ENCODE assay signal across 26 cellular contexts in genomic region chr20:47669157-47669425, GRCh38.
DNase-seq lines count a peak whose midpoint lies in the region; ATAC-seq, FAIRE-seq and TF ChIP-seq lines count a peak whose summit lies in the region.
"Had no signal": no experiment of that assay in that cellular context is flagged by ENCODE, and none has a peak within 500 bp of the region (broad histone marks: within the 10 kb centered on the region; RNA-seq: fewer than 3 reads in every experiment).

No MANE protein-coding gene starts in this region.

- no peak overlapping the region for H2AFZ ChIP-seq in HepG2 (ENCODE audit: low read length)
- H2AFZ ChIP-seq: PC-9 had no signal

- CTCF ChIA-PET in HepG2 (lab: Yijun Ruan, JAX; ENCODE audit: low intra/inter-chr PET ratio, low total read pairs): no interaction called here

- no peaks in the 10 kb centered on the region for H3K36me3 Mint-ChIP-seq in memory B cell
- H3K36me3 Mint-ChIP-seq in stimulated activated memory B cell treated with anti-CD40 and anti-IgM and Interleukin-4, amounts not matched to agents 10 μg/mL and 1 μg/mL and 100 μg/mL, for 72 hours: peaks cover 7% of the 10 kb centered on the region
- H3K36me3 Mint-ChIP-seq in naive thymus-derived CD8-positive, alpha-beta T cell: no peaks in the 10 kb centered on the region
- H3K36me3 Mint-ChIP-seq: CD8-positive, alpha-beta T cell had no signal

- no peaks in the 10 kb centered on the region for H3K9me3 Mint-ChIP-seq in memory B cell
- no peaks in the 10 kb centered on the region for H3K9me3 Mint-ChIP-seq in stimulated activated memory B cell treated with anti-CD40 and anti-IgM and Interleukin-4, amounts not matched to agents 10 μg/mL and 1 μg/mL and 100 μg/mL, for 72 hours
- no peaks in the 10 kb centered on the region for H3K9me3 Mint-ChIP-seq in naive thymus-derived CD8-positive, alpha-beta T cell
- H3K9me3 Mint-ChIP-seq: CD8-positive, alpha-beta T cell had no signal

- FAIRE-seq in HepG2 (lab: Jason Lieb, UNC): no peak
- FAIRE-seq: GM18507, H1 had no signal

- intact Hi-C loops in HepG2 (cut with micrococcal nuclease; ENCODE audit: unreplicated experiment) (no loop called here), right lobe of liver (cut with DNase I) (loop anchor here in 1 of 2 donors (5.0 kb wide), 1 partner anchor 958 kb away; no protein-coding TSS in a partner anchor)

- peaks cover 7% of the 10 kb centered on the region for H3K27me3 Mint-ChIP-seq in memory B cell
- H3K27me3 Mint-ChIP-seq in stimulated activated memory B cell treated with anti-CD40 and anti-IgM and Interleukin-4, amounts not matched to agents 10 μg/mL and 1 μg/mL and 100 μg/mL, for 72 hours: no peaks in the 10 kb centered on the region
- peaks cover 0 to 4% (median 0%) of the 10 kb centered on the region in 5 donors for H3K27me3 Mint-ChIP-seq in naive thymus-derived CD8-positive, alpha-beta T cell

- H3K9me3 ChIP-seq in HepG2 (ENCODE audit: low read length) (no peaks in the 10 kb centered on the region), right lobe of liver (no peaks in the 10 kb centered on the region), RWPE2 (ENCODE audit: severe bottlenecking) (no peaks in the 10 kb centered on the region)

- no TSS peak for BruUV-seq in HepG2 (replicated peaks; lab: Mats Ljungman, UMichigan)

- TF ChIP-seq RAD21 in HepG2 (CRISPR knock-in tag; IDR thresholded peaks at IDR 0.05): no peak

- no peak overlapping the region for H3K4me2 ChIP-seq in HepG2 (ENCODE audit: low read depth, low read length)
- H3K4me2 ChIP-seq: KMS-11, PC-9 had no signal

- H3K9ac ChIP-seq in HepG2 (ENCODE audit: insufficient read depth, low read depth, low read length): no peak overlapping the region
- H3K9ac ChIP-seq: KMS-11 had no signal

- TF ChIP-seq POLR2A in HepG2 (IDR thresholded peaks at IDR 0.05; ENCODE audit: insufficient read depth in 1 of 2, low read depth in 2 of 2, low read length in 2 of 2): no peak
- no peak for TF ChIP-seq POLR2A in right lobe of liver (IDR thresholded peaks at IDR 0.05)

- no peaks in the 10 kb centered on the region for H3K27me3 ChIP-seq in HepG2 (ENCODE audit: control insufficient read depth in 1 of 2, insufficient read depth in 2 of 2, low read length in 2 of 2)
- H3K27me3 ChIP-seq in right lobe of liver: no peaks in the 10 kb centered on the region
- no peaks in the 10 kb centered on the region for H3K27me3 ChIP-seq in RWPE2 (ENCODE audit: insufficient read depth, poor library complexity, severe bottlenecking)

- H3K79me2 ChIP-seq in HepG2 (ENCODE audit: insufficient read depth, low read length): no peaks in the 10 kb centered on the region

- ATAC-seq in HepG2 (no peak), right lobe of liver (no peak), RWPE2 (ENCODE audit: low read depth) (no peak), memory B cell (ENCODE audit: low read depth) (no peak)
- ATAC-seq in stimulated activated memory B cell treated with anti-CD40 and anti-IgM and Interleukin-4, amounts not matched to agents 10 μg/mL and 1 μg/mL and 100 μg/mL, for 72 hours: no peak
- ATAC-seq in naive thymus-derived CD8-positive, alpha-beta T cell: no peak
- ATAC-seq: CD8-positive, alpha-beta T cell had no signal

- H4K20me1 ChIP-seq in HepG2 (ENCODE audit: insufficient read depth, low read length): no peaks in the 10 kb centered on the region

- TF ChIP-seq EP300 in HepG2 (IDR thresholded peaks at IDR 0.05; ENCODE audit: low read depth in 2 of 2, low read length in 2 of 2): no peak
- TF ChIP-seq EP300 in HepG2 (CRISPR knock-in tag; IDR thresholded peaks at IDR 0.05; ENCODE audit: borderline replicate concordance): no peak

- no peak for DNase-seq in HepG2 (ENCODE audit: low spot score)
- DNase-seq in right lobe of liver: no peak
- DNase-seq in RWPE2 (ENCODE audit: low spot score): peak; percentile 80
- no peak for DNase-seq in memory B cell (ENCODE audit: low spot score in 2 of 2)
- DNase-seq in naive thymus-derived CD8-positive, alpha-beta T cell: no peak
- no peak for DNase-seq in stimulated activated CD4-positive, alpha-beta T cell treated with anti-CD3 and anti-CD28 coated beads, Interleukin-2, amount 100 ng/mL, for 24 hours
- no peak for DNase-seq in cerebellar nuclear complex (lab: John Stamatoyannopoulos, UW)
- DNase-seq: AML-193; C1 segment of cervical spinal cord; CD8-positive, alpha-beta T cell; DMS53; GDM1; MV-4-11; NCI-H1105 treated with DMSO at 0.1 percent for 48 hours; NCI-H2029 treated with DMSO at 0.1 percent for 48 hours; NCI-H226; NCI-H510A treated with DMSO at 0.1 percent for 48 hours; NCI-H748 treated with DMSO at 0.1 percent for 48 hours; PC-9; RPMI8226; SIG-M5 had no signal

- H3K4me1 Mint-ChIP-seq in memory B cell: peaks cover 7% of the 10 kb centered on the region
- peaks cover 25% of the 10 kb centered on the region for H3K4me1 Mint-ChIP-seq in stimulated activated memory B cell treated with anti-CD40 and anti-IgM and Interleukin-4, amounts not matched to agents 10 μg/mL and 1 μg/mL and 100 μg/mL, for 72 hours
- H3K4me1 Mint-ChIP-seq in naive thymus-derived CD8-positive, alpha-beta T cell: peaks cover 0 to 2% (median under 1%) of the 10 kb centered on the region in 4 donors

- no peak overlapping the region for H3K4me3 Mint-ChIP-seq in memory B cell
- H3K4me3 Mint-ChIP-seq in stimulated activated memory B cell treated with anti-CD40 and anti-IgM and Interleukin-4, amounts not matched to agents 10 μg/mL and 1 μg/mL and 100 μg/mL, for 72 hours: peak overlapping the region; percentile 1
- H3K4me3 Mint-ChIP-seq in naive thymus-derived CD8-positive, alpha-beta T cell: no peak overlapping the region
- H3K4me3 Mint-ChIP-seq: CD8-positive, alpha-beta T cell had no signal

- TF ChIP-seq CTCF in HepG2 (CRISPR knock-in tag; IDR thresholded peaks at IDR 0.05) (no peak), right lobe of liver (IDR thresholded peaks at IDR 0.05) (no peak), RWPE2 (IDR thresholded peaks at IDR 0.05; ENCODE audit: poor library complexity, severe bottlenecking) (no peak)

- peaks cover 10% of the 10 kb centered on the region for H3K4me1 ChIP-seq in HepG2 (ENCODE audit: insufficient read depth, low read length)
- no peaks in the 10 kb centered on the region for H3K4me1 ChIP-seq in right lobe of liver
- H3K4me1 ChIP-seq in RWPE2 (ENCODE audit: insufficient read depth, poor library complexity, severe bottlenecking): peaks cover 17% of the 10 kb centered on the region

- in situ Hi-C loops in HepG2 (cut with HindIII; ENCODE audit: extremely low pct_ligation_motif_present, low pct_unique_long_range_greater_than_20kb): no loop called here

- POLR2A ChIA-PET in HepG2 (lab: Yijun Ruan, JAX): no interaction called here
- POLR2A ChIA-PET in naive thymus-derived CD8-positive, alpha-beta T cell (lab: Charles Lee): no interaction called here

- H3K4me3 ChIP-seq in HepG2 (replicated peaks in 1 of 3; ENCODE audit: insufficient read depth in 1 of 3, low read depth in 2 of 3, low read length in 3 of 3): no peak overlapping the region
- H3K4me3 ChIP-seq in right lobe of liver: no peak overlapping the region
- no peak overlapping the region for H3K4me3 ChIP-seq in RWPE2 (ENCODE audit: severe bottlenecking)
- H3K4me3 ChIP-seq: PC-9 had no signal

- H3K36me3 ChIP-seq in HepG2 (replicated peaks in 1 of 2; ENCODE audit: control insufficient read depth in 1 of 2, insufficient read depth in 2 of 2, low read length in 2 of 2): 0 out of 5 replicates have a peak, but pooled peaks cover 0 to 2% of the 10 kb centered on the region in 2 experiments
- H3K36me3 ChIP-seq in right lobe of liver: no peaks in the 10 kb centered on the region
- peaks cover 67% of the 10 kb centered on the region for H3K36me3 ChIP-seq in RWPE2 (ENCODE audit: low read depth)

- H3K27ac ChIP-seq in HepG2 (ENCODE audit: extremely low read length, insufficient read depth, low read length) (no peak overlapping the region), right lobe of liver (no peak overlapping the region), RWPE2 (ENCODE audit: poor library complexity, severe bottlenecking) (no peak overlapping the region)
- H3K27ac ChIP-seq: HL-60, KMS-11, PC-9 had no signal

- peak overlapping the region; percentile 64 for H3K27ac Mint-ChIP-seq in memory B cell
- H3K27ac Mint-ChIP-seq in stimulated activated memory B cell treated with anti-CD40 and anti-IgM and Interleukin-4, amounts not matched to agents 10 μg/mL and 1 μg/mL and 100 μg/mL, for 72 hours: peak overlapping the region; percentile 38
- peak overlapping the region in 2 of 10 donors; percentile 68 to 83 for H3K27ac Mint-ChIP-seq in naive thymus-derived CD8-positive, alpha-beta T cell
- H3K27ac Mint-ChIP-seq: CD8-positive, alpha-beta T cell had no signal

- 87% methylated on average over 8 of the region's 8 CpGs for WGBS in HepG2 (ENCODE audit: low lambda C conversion rate)
- 96% methylated on average over 5 of the region's 8 CpGs for whole genome bisulfite sequencing in right lobe of liver (ENCODE audit: insufficient coverage, low coverage, low lambda C conversion rate, missing lambda C conversion rate)

TF ChIP-seq in HepG2, 621 proteins besides CTCF, POLR2A, EP300 and RAD21:
- no peak for TF ChIP-seq YY1 (IDR thresholded peaks at IDR 0.05; ENCODE audit: insufficient read depth, insufficient replicate concordance, low read depth, low read length)
- TF ChIP-seq NONO (IDR thresholded peaks at IDR 0.05): no peak
- no peak for TF ChIP-seq NONO (CRISPR knock-in tag; conservative IDR thresholded peaks at IDR 0.05)
- 0 out of 2 replicates have a peak, but pooled peaks have one; percentile 15 for TF ChIP-seq HOXA3 (CRISPR knock-in tag; IDR thresholded peaks at IDR 0.05)
